In the genomic region with DNA sequence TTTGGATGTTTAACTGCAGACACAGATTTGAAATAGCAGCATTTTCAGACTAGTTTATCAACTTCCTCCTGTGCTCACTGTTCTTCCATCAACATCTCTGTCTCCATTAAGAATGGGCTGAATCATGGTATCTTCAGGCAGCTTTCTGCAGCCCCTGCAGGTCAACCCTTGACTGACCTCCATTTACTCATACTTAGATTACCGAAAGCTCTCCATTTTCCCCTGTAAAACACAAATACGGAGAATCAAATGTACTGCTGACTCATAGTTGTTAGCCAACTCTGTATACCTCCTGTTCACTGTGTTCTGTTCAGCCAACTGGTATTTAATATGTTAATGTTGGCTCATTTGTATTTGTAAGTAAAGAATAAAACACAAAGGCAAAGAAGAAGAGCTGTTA, we compare ENCODE assay signal across 17 cellular contexts.
DNase-seq lines count a peak whose midpoint lies in the region; ATAC-seq, FAIRE-seq and TF ChIP-seq lines count a peak whose summit lies in the region.
"Had no signal": no experiment of that assay in that cellular context is flagged by ENCODE, and none has a peak within 500 bp of the region (broad histone marks: within the 10 kb centered on the region; RNA-seq: fewer than 3 reads in every experiment).

No MANE protein-coding gene starts in this region.

- no peak overlapping the region for H3K4me3 Mint-ChIP-seq in activated T-helper 1 cell treated with anti-CD3 and anti-CD28 coated beads, Interleukin-12 subunit alpha, Interleukin-12 subunit beta, Interleukin-2, Interleukin-4 antibody, amounts not matched to agents 30 ng/mL and 10 ng/mL and 1 ng/mL, durations not matched to agents 14 hours and 24 hours and 36 hours
- H3K4me3 Mint-ChIP-seq: CD4-positive, CD25-positive, alpha-beta regulatory T cell had no signal

- no peaks in the 10 kb centered on the region for H3K36me3 Mint-ChIP-seq in activated T-helper 1 cell treated with anti-CD3 and anti-CD28 coated beads, Interleukin-12 subunit alpha, Interleukin-12 subunit beta, Interleukin-2, Interleukin-4 antibody, amounts not matched to agents 30 ng/mL and 10 ng/mL and 1 ng/mL, durations not matched to agents 14 hours and 24 hours and 36 hours (ENCODE audit: low read depth)
- H3K36me3 Mint-ChIP-seq: CD4-positive, CD25-positive, alpha-beta regulatory T cell had no signal

- H4K20me1 ChIP-seq in endothelial cell of umbilical vein (replicated peaks; ENCODE audit: control insufficient read depth, extremely low read depth, insufficient read depth, low read length) = no peaks in the 10 kb centered on the region

- no peaks in the 10 kb centered on the region for H3K27me3 ChIP-seq in RWPE2 (ENCODE audit: insufficient read depth, poor library complexity, severe bottlenecking)
- H3K27me3 ChIP-seq in endothelial cell of umbilical vein (ENCODE audit: control insufficient read depth in 2 of 2, insufficient read depth in 2 of 2, low read length in 2 of 2) = no peaks in the 10 kb centered on the region
- no peaks in the 10 kb centered on the region for H3K27me3 ChIP-seq in right cardiac atrium (ENCODE audit: control insufficient read depth, insufficient read depth)
- H3K27me3 ChIP-seq: right lobe of liver, suprapubic skin had no signal

- H3K9ac ChIP-seq in endothelial cell of umbilical vein (replicated peaks; ENCODE audit: extremely low read depth, insufficient read depth, low read length) = no peak overlapping the region

- H3K4me1 ChIP-seq in RWPE2 (ENCODE audit: insufficient read depth, poor library complexity, severe bottlenecking) (peaks cover 4% of the 10 kb centered on the region), endothelial cell of umbilical vein (ENCODE audit: control insufficient read depth, extremely low read depth, insufficient read depth, low read length) (peaks cover 5% of the 10 kb centered on the region), right cardiac atrium (ENCODE audit: control insufficient read depth, insufficient read depth, low read length) (no peaks in the 10 kb centered on the region)
- H3K4me1 ChIP-seq: right lobe of liver had no signal

- H3K4me2 ChIP-seq in endothelial cell of umbilical vein (ENCODE audit: insufficient read depth, low read length) = peak overlapping the region; percentile 29

- DNase-seq in HPDE6-E6E7 (ENCODE audit: extremely low spot score) (peak; percentile 15), RWPE2 (ENCODE audit: low spot score) (no peak), endothelial cell of umbilical vein (ENCODE audit: low read depth, low spot score) (peak; percentile 46), renal cortical epithelial cell (ENCODE audit: low read depth) (peak; percentile 63), hypothalamus (lab: John Stamatoyannopoulos, UW) (no peak), right cardiac atrium (no peak)
- DNase-seq in activated T-helper 1 cell treated with anti-CD3 and anti-CD28 coated beads, Interleukin-12 subunit alpha, Interleukin-12 subunit beta, Interleukin-2, Interleukin-4 antibody, amounts not matched to agents 30 ng/mL and 10 ng/mL and 1 ng/mL, durations not matched to agents 14 hours and 24 hours and 36 hours (ENCODE audit: low spot score) = no peak
- DNase-seq in activated T-cell treated with anti-CD3 and anti-CD28 coated beads, Interleukin-2, amount 50 U/mL, for 48 hours = no peak
- DNase-seq: activated CD4-positive, alpha-beta T cell treated with anti-CD3 and anti-CD28 coated beads, Interleukin-2, amount 50 U/mL, for 48 hours; activated gamma-delta T cell treated with Interleukin-2 at 50 U/mL for 16 hours; CD4-positive, CD25-positive, alpha-beta regulatory T cell; NCI-H2081; right lobe of liver; T-helper 1 cell had no signal

- POLR2A ChIA-PET in endothelial cell of umbilical vein (lab: Charles Lee) = no interaction called here

- CTCF ChIA-PET in endothelial cell of umbilical vein (lab: Charles Lee) = interaction anchor here (0.8 to 1.9 kb wide), 2 partner anchors 852 to 1329 kb away, joined by 4 to 6 read pairs; no protein-coding TSS in a partner anchor

- no peak overlapping the region for H3K27ac ChIP-seq in RWPE2 (ENCODE audit: poor library complexity, severe bottlenecking)
- H3K27ac ChIP-seq in endothelial cell of umbilical vein (ENCODE audit: insufficient read depth, low read depth, low read length) = no peak overlapping the region
- no peak overlapping the region for H3K27ac ChIP-seq in right cardiac atrium (ENCODE audit: low read length)
- H3K27ac ChIP-seq: right lobe of liver, suprapubic skin had no signal

- no peaks in the 10 kb centered on the region for H3K9me3 Mint-ChIP-seq in activated T-helper 1 cell treated with anti-CD3 and anti-CD28 coated beads, Interleukin-12 subunit alpha, Interleukin-12 subunit beta, Interleukin-2, Interleukin-4 antibody, amounts not matched to agents 30 ng/mL and 10 ng/mL and 1 ng/mL, durations not matched to agents 14 hours and 24 hours and 36 hours
- H3K9me3 Mint-ChIP-seq: CD4-positive, CD25-positive, alpha-beta regulatory T cell had no signal

- H2AFZ ChIP-seq in endothelial cell of umbilical vein (ENCODE audit: low read depth, low read length) = peak overlapping the region; percentile 89

- BruUV-seq in endothelial cell of umbilical vein (replicated peaks; lab: Mats Ljungman, UMichigan) = no TSS peak

- TF ChIP-seq CTCF in RWPE2 (IDR thresholded peaks at IDR 0.05; ENCODE audit: poor library complexity, severe bottlenecking) (no peak), endothelial cell of umbilical vein (IDR thresholded peaks at IDR 0.05; ENCODE audit: extremely low read depth in 1 of 2, insufficient read depth in 1 of 2, low read depth in 1 of 2, low read length in 2 of 2) (no peak)

- H3K9me1 ChIP-seq in endothelial cell of umbilical vein (replicated peaks; ENCODE audit: control insufficient read depth, extremely low read depth, insufficient read depth, low read length) = no peaks in the 10 kb centered on the region

- H3K9me3 ChIP-seq in RWPE2 (ENCODE audit: severe bottlenecking) = no peaks in the 10 kb centered on the region
- no peaks in the 10 kb centered on the region for H3K9me3 ChIP-seq in endothelial cell of umbilical vein (replicated peaks; ENCODE audit: control insufficient read depth, insufficient read depth, low read length)
- no peaks in the 10 kb centered on the region for H3K9me3 ChIP-seq in right cardiac atrium (ENCODE audit: control insufficient read depth, low read length)
- H3K9me3 ChIP-seq: right lobe of liver, suprapubic skin had no signal

- no peak for TF ChIP-seq POLR2A in endothelial cell of umbilical vein (IDR thresholded peaks at IDR 0.05; ENCODE audit: low read depth, low read length)

- peak; percentile 76 for FAIRE-seq in endothelial cell of umbilical vein (lab: Jason Lieb, UNC)
- FAIRE-seq: K562, keratinocyte had no signal

- H3K36me3 ChIP-seq in RWPE2 (ENCODE audit: low read depth) (no peaks in the 10 kb centered on the region), endothelial cell of umbilical vein (ENCODE audit: control insufficient read depth in 2 of 2, extremely low read depth in 1 of 2, insufficient read depth in 2 of 2, low read length in 2 of 2) (no peaks in the 10 kb centered on the region)
- H3K36me3 ChIP-seq: right lobe of liver, suprapubic skin had no signal

- H3K79me2 ChIP-seq in endothelial cell of umbilical vein (ENCODE audit: control insufficient read depth, insufficient read depth, low read length) = no peaks in the 10 kb centered on the region

- ATAC-seq in RWPE2 (ENCODE audit: low read depth) (peak; percentile 89), right cardiac atrium (no peak)
- ATAC-seq: K562, right lobe of liver had no signal

- intact Hi-C loops in endothelial cell of umbilical vein (cut with micrococcal nuclease) (no loop called here), right cardiac atrium (cut with DNase I) (no loop called here)
- intact Hi-C loops in activated T-helper 1 cell treated with anti-CD3 and anti-CD28 coated beads, Interleukin-12 subunit alpha, Interleukin-12 subunit beta, Interleukin-2, Interleukin-4 antibody, amounts not matched to agents 30 ng/mL and 10 ng/mL and 1 ng/mL, durations not matched to agents 14 hours and 24 hours and 36 hours (cut with micrococcal nuclease) = no loop called here

- WGBS in right cardiac atrium = 59% methylated on average over 2 of the region's 2 CpGs

- peaks cover 10% of the 10 kb centered on the region for H3K27me3 Mint-ChIP-seq in activated T-helper 1 cell treated with anti-CD3 and anti-CD28 coated beads, Interleukin-12 subunit alpha, Interleukin-12 subunit beta, Interleukin-2, Interleukin-4 antibody, amounts not matched to agents 30 ng/mL and 10 ng/mL and 1 ng/mL, durations not matched to agents 14 hours and 24 hours and 36 hours (ENCODE audit: insufficient read depth)
- H3K27me3 Mint-ChIP-seq: CD4-positive, CD25-positive, alpha-beta regulatory T cell had no signal

- H3K4me1 Mint-ChIP-seq in activated T-helper 1 cell treated with anti-CD3 and anti-CD28 coated beads, Interleukin-12 subunit alpha, Interleukin-12 subunit beta, Interleukin-2, Interleukin-4 antibody, amounts not matched to agents 30 ng/mL and 10 ng/mL and 1 ng/mL, durations not matched to agents 14 hours and 24 hours and 36 hours (ENCODE audit: low read depth) = no peaks in the 10 kb centered on the region
- H3K4me1 Mint-ChIP-seq: CD4-positive, CD25-positive, alpha-beta regulatory T cell had no signal

- H3K27ac Mint-ChIP-seq in activated T-helper 1 cell treated with anti-CD3 and anti-CD28 coated beads, Interleukin-12 subunit alpha, Interleukin-12 subunit beta, Interleukin-2, Interleukin-4 antibody, amounts not matched to agents 30 ng/mL and 10 ng/mL and 1 ng/mL, durations not matched to agents 14 hours and 24 hours and 36 hours = no peak overlapping the region
- H3K27ac Mint-ChIP-seq: CD4-positive, CD25-positive, alpha-beta regulatory T cell had no signal

- dilution Hi-C loops in endothelial cell of umbilical vein (cut with MboI; ENCODE audit: extremely low pct_ligation_motif_present, low sequenced_read_pairs) = no loop called here

- H3K4me3 ChIP-seq in RWPE2 (ENCODE audit: severe bottlenecking) (no peak overlapping the region), endothelial cell of umbilical vein (replicated peaks in 1 of 3; ENCODE audit: insufficient read depth in 1 of 3, low read depth in 1 of 3, low read length in 3 of 3) (no peak overlapping the region), right cardiac atrium (ENCODE audit: low read length) (no peak overlapping the region)
- H3K4me3 ChIP-seq: K562, right lobe of liver, suprapubic skin had no signal

TF ChIP-seq in endothelial cell of umbilical vein, 7 proteins besides CTCF, POLR2A, EP300 and RAD21 (continues in another document):
- TF ChIP-seq, protein P1, sequence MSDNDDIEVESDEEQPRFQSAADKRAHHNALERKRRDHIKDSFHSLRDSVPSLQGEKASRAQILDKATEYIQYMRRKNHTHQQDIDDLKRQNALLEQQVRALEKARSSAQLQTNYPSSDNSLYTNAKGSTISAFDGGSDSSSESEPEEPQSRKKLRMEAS (IDR thresholded peaks at IDR 0.05; ENCODE audit: insufficient read depth, insufficient read length) = no peak
- no peak for TF ChIP-seq MYC (IDR thresholded peaks at IDR 0.05; ENCODE audit: low read depth, low read length)
- no peak for TF ChIP-seq JUN (IDR thresholded peaks at IDR 0.05; ENCODE audit: borderline replicate concordance, insufficient read depth, insufficient read length, low read depth)
- TF ChIP-seq EZH2 (IDR thresholded peaks at IDR 0.05; ENCODE audit: borderline replicate concordance, low read depth, low read length, severe bottlenecking) = no peak
- peak; percentile 51 for TF ChIP-seq GATA2 (IDR thresholded peaks at IDR 0.05; ENCODE audit: insufficient read depth, insufficient read length, low read depth, low read length)

Comparison
In these comparisons a context has a peak if more than half of its experiments do, and no peak if none do; other contexts are left out.
1. DNase-seq: peak in HPDE6-E6E7 (single experiment), endothelial cell of umbilical vein (single experiment) and renal cortical epithelial cell (single experiment); none in RWPE2 (single experiment), activated T-helper 1 cell treated with anti-CD3 and anti-CD28 coated beads, Interleukin-12 subunit alpha, Interleukin-12 subunit beta, Interleukin-2, Interleukin-4 antibody, amounts not matched to agents 30 ng/mL and 10 ng/mL and 1 ng/mL, durations not matched to agents 14 hours and 24 hours and 36 hours (single experiment), activated T-cell treated with anti-CD3 and anti-CD28 coated beads, Interleukin-2, amount 50 U/mL, for 48 hours (0 of 2), hypothalamus (0 of 51) and right cardiac atrium (0 of 3).